ENCODE assay signal across 11 cellular contexts in genomic region chr3:49638445-49638844, GRCh38. TPM values are rescaled to one million over a fixed set of nuclear protein-coding genes. Genes with fewer than 3 reads are reported as not detected.
DNase-seq lines count a peak whose midpoint lies in the region; ATAC-seq and TF ChIP-seq lines count a peak whose summit lies in the region.
"Had no signal": no experiment of that assay in that cellular context is flagged by ENCODE, and none has a peak within 500 bp of the region (broad histone marks: within the 10 kb centered on the region; RNA-seq: fewer than 3 reads in every experiment).

No MANE protein-coding gene starts in this region.

- no peak overlapping the region for H2BK20ac ChIP-seq in H9 (ENCODE audit: low read depth, low read length, poor library complexity, severe bottlenecking)

- H3K79me2 ChIP-seq in GM23248 (ENCODE audit: insufficient read depth) (no peaks in the 10 kb centered on the region), H9 (ENCODE audit: insufficient read depth, low read length) (no peaks in the 10 kb centered on the region)

- in situ Hi-C loops in GM23248 (cut with MboI), result no loop called here

- H3K56ac ChIP-seq in H9 (ENCODE audit: insufficient read length, low read depth, low read length), result no peak overlapping the region

- H3K36me3 ChIP-seq in GM23248 (ENCODE audit: low read depth), result no peaks in the 10 kb centered on the region
- no peaks in the 10 kb centered on the region for H3K36me3 ChIP-seq in NT2/D1 (ENCODE audit: insufficient read depth, insufficient read length, low read length)

- H3K27me3 Mint-ChIP-seq in H9 (ENCODE audit: low read depth), result no peaks in the 10 kb centered on the region; the same call in 1 of the 2 replicates

- no peak overlapping the region for H2BK5ac ChIP-seq in H9 (ENCODE audit: insufficient read length, low read length)

- no peak overlapping the region; the same call in 1 of the 2 replicates for H3K14ac ChIP-seq in H9 (ENCODE audit: insufficient read depth, low read length)

- H3K79me1 ChIP-seq in H9 (ENCODE audit: insufficient read depth, low read depth, low read length, poor library complexity, severe bottlenecking), result no peaks in the 10 kb centered on the region

- H2BK12ac ChIP-seq in H9 (ENCODE audit: insufficient read length, low read depth, low read length), result no peak overlapping the region

- H4K91ac ChIP-seq in H9 (ENCODE audit: insufficient read length, low read depth, low read length), result no peak overlapping the region

- no peak overlapping the region for H3K4me3 Mint-ChIP-seq in H9
- H3K4me3 Mint-ChIP-seq: activated naive CD4-positive, alpha-beta T cell treated with anti-CD3 and anti-CD28 coated beads, Interleukin-2, amount 10 ng/mL, durations not matched to agents 7 days and 5 days had no signal

- no peak for ATAC-seq in GM21526 (IDR thresholded peaks at IDR 0.05; ENCODE audit: low FRiP score, unreplicated experiment)
- no peak for ATAC-seq in HG02938 (IDR thresholded peaks at IDR 0.05; ENCODE audit: unreplicated experiment)
- ATAC-seq in HG03095 (IDR thresholded peaks at IDR 0.05; ENCODE audit: unreplicated experiment), result no peak
- ATAC-seq: activated CD4-positive, CD25-positive, alpha-beta regulatory T cell treated with anti-CD3 and anti-CD28 coated beads, Interleukin-2, amount 50 U/mL, for 24 hours had no signal

- intact Hi-C loops in dorsolateral prefrontal cortex (cut with DNase I), result no loop called here
- intact Hi-C loops in posterior cingulate gyrus (cut with DNase I), result no loop called here

- H3K4ac ChIP-seq in H9 (ENCODE audit: low read depth, low read length), result no peak overlapping the region

- H2AFZ ChIP-seq in GM23248 (no peak overlapping the region), H9 (ENCODE audit: low read length) (no peak overlapping the region)

- H4K8ac ChIP-seq in H9 (replicated peaks; ENCODE audit: insufficient read length, low read depth, low read length), result no peak overlapping the region

- H3K9me3 ChIP-seq in GM23248 (ENCODE audit: low read depth) (no peaks in the 10 kb centered on the region), NT2/D1 (ENCODE audit: insufficient read depth, low read length) (no peaks in the 10 kb centered on the region), H9 (ENCODE audit: control insufficient read depth, low read depth, low read length) (no peaks in the 10 kb centered on the region)

- 55 to 61% methylated on average over 5 to 8 of the region's 8 CpGs for WGBS in GM23248 (ENCODE audit: low coverage in 1 of 2, low lambda C conversion rate in 2 of 2, missing lambda C conversion rate in 2 of 2), 2 experiments
- no CpG with 5 or more reads among the region's 8 CpGs for WGBS in H9 (ENCODE audit: extremely low coverage, insufficient read length, low lambda C conversion rate)

- no peaks in the 10 kb centered on the region; a peak in 1 of 4 replicates for H3K4me1 Mint-ChIP-seq in H9
- H3K4me1 Mint-ChIP-seq: activated naive CD4-positive, alpha-beta T cell treated with anti-CD3 and anti-CD28 coated beads, Interleukin-2, amount 10 ng/mL, durations not matched to agents 7 days and 5 days had no signal

- no peaks in the 10 kb centered on the region for H3F3A ChIP-seq in GM23248 (ENCODE audit: insufficient read depth)

- no peak overlapping the region for H3K4me2 ChIP-seq in GM23248 (ENCODE audit: unreplicated experiment)
- H3K4me2 ChIP-seq in H9 (ENCODE audit: insufficient read depth, insufficient read length, low read length), result no peak overlapping the region

- H2BK120ac ChIP-seq in H9 (ENCODE audit: low read depth, low read length, poor library complexity, severe bottlenecking), result no peak overlapping the region

- H3K9ac ChIP-seq in GM23248 (no peak overlapping the region), NT2/D1 (ENCODE audit: insufficient read length, low read depth) (peak overlapping the region; percentile 9), H9 (ENCODE audit: extremely low read depth, insufficient read length, low read length) (no peak overlapping the region)

- no peak overlapping the region for H4K5ac ChIP-seq in H9 (ENCODE audit: insufficient read length, low read depth, low read length)

- H3K9me2 ChIP-seq in GM23248 (ENCODE audit: insufficient read depth), result no peaks in the 10 kb centered on the region

- H3K27me3 ChIP-seq in GM23248 (replicated peaks; ENCODE audit: insufficient read depth) (peaks cover 3% of the 10 kb centered on the region; the same call in 1 of the 2 replicates), NT2/D1 (ENCODE audit: insufficient read depth, insufficient read length) (no peaks in the 10 kb centered on the region), dorsolateral prefrontal cortex (no peaks in the 10 kb centered on the region), H9 (ENCODE audit: insufficient read depth, low read length) (no peaks in the 10 kb centered on the region)

- H3K36me3 Mint-ChIP-seq in H9 (ENCODE audit: insufficient read depth in 1 of 3, low read depth in 3 of 3), result no peaks in the 10 kb centered on the region; a peak in 1 of 7 replicates
- H3K36me3 Mint-ChIP-seq: activated naive CD4-positive, alpha-beta T cell treated with anti-CD3 and anti-CD28 coated beads, Interleukin-2, amount 10 ng/mL, durations not matched to agents 7 days and 5 days had no signal

- DNase-seq in GM23248 (peak; percentile 70), NT2/D1 (ENCODE audit: low read depth, low spot score) (no peak), dorsolateral prefrontal cortex (peak in 8 of 10 donors; percentile 41 to 88 (median 78)), posterior cingulate gyrus (peak in 8 of 10 donors; percentile 62 to 94 (median 76)), H9 (no peak)
- DNase-seq: activated naive CD4-positive, alpha-beta T cell treated with anti-CD3 and anti-CD28 coated beads, Interleukin-2, amount 10 ng/mL, durations not matched to agents 7 days and 5 days; NCI-H1105 treated with DMSO at 0.1 percent for 48 hours had no signal

- no peak overlapping the region for H3K23ac ChIP-seq in H9 (ENCODE audit: insufficient read length, low read depth, low read length)

- H4K20me1 ChIP-seq in GM23248 (ENCODE audit: insufficient read depth) (no peaks in the 10 kb centered on the region), H9 (ENCODE audit: control insufficient read depth, insufficient read depth, insufficient read length) (no peaks in the 10 kb centered on the region)

- no peak overlapping the region for H2BK15ac ChIP-seq in H9 (ENCODE audit: low read depth, low read length)

- H2AK5ac ChIP-seq in H9 (ENCODE audit: insufficient read length, low read length), result no peak overlapping the region

- no peaks in the 10 kb centered on the region for H3K23me2 ChIP-seq in H9 (ENCODE audit: insufficient read length, low read depth, low read length, poor library complexity, severe bottlenecking)

- no peak overlapping the region for H3K27ac Mint-ChIP-seq in H9
- H3K27ac Mint-ChIP-seq: activated naive CD4-positive, alpha-beta T cell treated with anti-CD3 and anti-CD28 coated beads, Interleukin-2, amount 10 ng/mL, durations not matched to agents 7 days and 5 days had no signal

- H3K27ac ChIP-seq in GM23248 (no peak overlapping the region), dorsolateral prefrontal cortex (peak overlapping the region in 58 of 59 donors; percentile 3 to 94 (median 77)), H9 (ENCODE audit: insufficient read length, low read depth, low read length) (no peak overlapping the region)

- H3T11ph ChIP-seq in H9 (ENCODE audit: low read length), result no peak overlapping the region

- H3K4me3 ChIP-seq in GM23248 (no peak overlapping the region), NT2/D1 (ENCODE audit: insufficient read length, low read depth) (no peak overlapping the region), dorsolateral prefrontal cortex (no peak overlapping the region)

- H3K18ac ChIP-seq in H9 (ENCODE audit: insufficient read length, low read depth, low read length), result no peak overlapping the region

- TF ChIP-seq CTCF in dorsolateral prefrontal cortex (IDR thresholded peaks at IDR 0.05 in 54 of 56, conservative IDR thresholded peaks at IDR 0.05 in 2 of 56; ENCODE audit: low read depth in 1 of 56, partially characterized antibody in 56 of 56) (no peak), H9 (conservative IDR thresholded peaks at IDR 0.05) (no peak)

- H3K9me3 Mint-ChIP-seq in H9, result no peaks in the 10 kb centered on the region
- H3K9me3 Mint-ChIP-seq: activated naive CD4-positive, alpha-beta T cell treated with anti-CD3 and anti-CD28 coated beads, Interleukin-2, amount 10 ng/mL, durations not matched to agents 7 days and 5 days had no signal

- H3K4me1 ChIP-seq in GM23248 (ENCODE audit: insufficient read depth), result no peaks in the 10 kb centered on the region
- peaks cover 3% of the 10 kb centered on the region for H3K4me1 ChIP-seq in NT2/D1 (ENCODE audit: insufficient read depth, insufficient read length)
- no peaks in the 10 kb centered on the region for H3K4me1 ChIP-seq in H9 (ENCODE audit: insufficient read depth, low read length)

RNA-seq across cellular contexts. Expression of gene APEH, which starts 35.7 kb away (rescaled TPM):
- 108 and 126 TPM in 2 replicates for total RNA-seq in GM23248 (2014; rRNA removed; shearing (Covaris generic))
- 83.3 and 89.1 TPM in 2 replicates for polyA plus RNA-seq in GM23248 (2016; fragmentation: Nextera tagmentation; extraction: Ambion mirVana)
- total RNA-seq in dorsolateral prefrontal cortex (100 to 1,000 TPM in 17 of 120 experiments, 10 to 100 TPM in 103; 53.0 to 121 (median 85.4) TPM), H9 (2021) (215 and 220 TPM in 2 replicates)

RNA-seq across cellular contexts. Expression of gene MST1, which starts 50.8 kb away (rescaled TPM):
- total RNA-seq in GM23248 (2014; rRNA removed; shearing (Covaris generic)), result 6.3 and 6.4 TPM in 2 replicates
- 2.5 and 3.0 TPM in 2 replicates for polyA plus RNA-seq in GM23248 (2016; fragmentation: Nextera tagmentation; extraction: Ambion mirVana)
- total RNA-seq in dorsolateral prefrontal cortex (10 to 100 TPM in 114 of 120 experiments, 1 to 10 TPM in 6; 8.8 to 30.0 (median 15.2) TPM), H9 (2021) (8.9 and 9.3 TPM in 2 replicates)

RNA-seq across cellular contexts. Expression of gene RNF123, which starts 50.9 kb away (rescaled TPM):
- total RNA-seq in GM23248 (2014; rRNA removed; shearing (Covaris generic)), result 22.8 and 25.7 TPM in 2 replicates
- polyA plus RNA-seq in GM23248 (2016; fragmentation: Nextera tagmentation; extraction: Ambion mirVana), result 18.7 and 21.6 TPM in 2 replicates
- total RNA-seq in dorsolateral prefrontal cortex, result 100 to 1,000 TPM in 1 of 120 experiments, 10 to 100 TPM in 119; 43.7 to 103 (median 67.5) TPM
- total RNA-seq in H9 (2021), result 39.9 and 40.6 TPM in 2 replicates

Comparison
In these comparisons a context has a peak if more than half of its experiments do, and no peak if none do; other contexts are left out.
1. DNase-seq: peak in GM23248 (single experiment), dorsolateral prefrontal cortex (8 of 10) and posterior cingulate gyrus (8 of 10); none in NT2/D1 (single experiment) and H9 (single experiment).
2. H3K27ac ChIP-seq: peak in dorsolateral prefrontal cortex (58 of 59); none in GM23248 (single experiment) and H9 (single experiment).